Comparison of ENCODE assay signal across 9 cellular contexts in genomic region chr5:96961053-96961452, GRCh38. TPM values are rescaled to one million over a fixed set of nuclear protein-coding genes. Genes with fewer than 3 reads are reported as not detected.
DNase-seq lines count a peak whose midpoint lies in the region; ATAC-seq, FAIRE-seq and TF ChIP-seq lines count a peak whose summit lies in the region.
"Had no signal": no experiment of that assay in that cellular context is flagged by ENCODE, and none has a peak within 500 bp of the region (broad histone marks: within the 10 kb centered on the region; RNA-seq: fewer than 3 reads in every experiment).

No MANE protein-coding gene starts in this region.

- no peak overlapping the region for H3K4me3 ChIP-seq in CD8-positive, alpha-beta memory T cell (ENCODE audit: low read length)
- no peak overlapping the region for H3K4me3 ChIP-seq in gastroesophageal sphincter

- TF ChIP-seq CTCF in gastroesophageal sphincter (IDR thresholded peaks at IDR 0.05) (no peak), D721Med (IDR thresholded peaks at IDR 0.05; ENCODE audit: insufficient read depth, missing control alignments) (no peak)

- H3K36me3 ChIP-seq in CD8-positive, alpha-beta memory T cell (ENCODE audit: insufficient read depth, low read length) = no peaks in the 10 kb centered on the region
- no peaks in the 10 kb centered on the region for H3K36me3 ChIP-seq in gastroesophageal sphincter

- peak overlapping the region; percentile 65 to 93 (median 80) for H3K27ac Mint-ChIP-seq in CD8-positive, alpha-beta memory T cell
- H3K27ac Mint-ChIP-seq in activated T-helper 2 cell treated with anti-CD3 and anti-CD28 coated beads, Interferon-gamma antibody, Interleukin-2, Interleukin-4, amounts not matched to agents 10 μg/mL and 5 μg/mL and 100 μg/mL, durations not matched to agents 14 hours and 24 hours and 36 hours = peak overlapping the region; percentile 79

- 67 to 94% methylated on average over 1 of the region's 1 CpG for WGBS in gastroesophageal sphincter (ENCODE audit: low coverage in 1 of 2), 2 donors

- peaks cover 75% of the 10 kb centered on the region for H3K4me1 ChIP-seq in CD8-positive, alpha-beta memory T cell (ENCODE audit: insufficient read depth, low read length)
- H3K4me1 ChIP-seq in gastroesophageal sphincter = peaks cover 0 to 57% (median 5%) of the 10 kb centered on the region in 3 donors

- POLR2A ChIA-PET in CD8-positive, alpha-beta memory T cell (lab: Charles Lee) = interaction anchor here (0.5 to 1.4 kb wide), 5 partner anchors 25 to 153 kb away, joined by 3 to 9 read pairs (median 4); partner anchors contain the start of genes ERAP1, ERAP2 and LNPEP

- H3K4me1 Mint-ChIP-seq in CD8-positive, alpha-beta memory T cell = peaks cover 81 to 96% (median 95%) of the 10 kb centered on the region in 3 donors
- H3K4me1 Mint-ChIP-seq in activated T-helper 2 cell treated with anti-CD3 and anti-CD28 coated beads, Interferon-gamma antibody, Interleukin-2, Interleukin-4, amounts not matched to agents 10 μg/mL and 5 μg/mL and 100 μg/mL, durations not matched to agents 14 hours and 24 hours and 36 hours (ENCODE audit: low read depth) = peaks cover 73% of the 10 kb centered on the region

- FAIRE-seq in D721Med (lab: Jason Lieb, UNC) = no peak

- TF ChIP-seq EP300 in gastroesophageal sphincter (IDR thresholded peaks at IDR 0.05) = no peak

- H3K27me3 ChIP-seq in CD8-positive, alpha-beta memory T cell (ENCODE audit: insufficient read depth, low read length, poor library complexity, severe bottlenecking) = no peaks in the 10 kb centered on the region
- H3K27me3 ChIP-seq in gastroesophageal sphincter = no peaks in the 10 kb centered on the region

- ATAC-seq in GM19467 (IDR thresholded peaks at IDR 0.05; ENCODE audit: unreplicated experiment) (peak; percentile 49), HG03457 (IDR thresholded peaks at IDR 0.05; ENCODE audit: unreplicated experiment) (peak; percentile 43), gastroesophageal sphincter (no peak)

- H3K9me3 Mint-ChIP-seq in CD8-positive, alpha-beta memory T cell = no peaks in the 10 kb centered on the region
- peaks cover 2% of the 10 kb centered on the region for H3K9me3 Mint-ChIP-seq in activated T-helper 2 cell treated with anti-CD3 and anti-CD28 coated beads, Interferon-gamma antibody, Interleukin-2, Interleukin-4, amounts not matched to agents 10 μg/mL and 5 μg/mL and 100 μg/mL, durations not matched to agents 14 hours and 24 hours and 36 hours

- peak overlapping the region; percentile 12 to 66 (median 55) for H3K4me3 Mint-ChIP-seq in CD8-positive, alpha-beta memory T cell
- H3K4me3 Mint-ChIP-seq in activated T-helper 2 cell treated with anti-CD3 and anti-CD28 coated beads, Interferon-gamma antibody, Interleukin-2, Interleukin-4, amounts not matched to agents 10 μg/mL and 5 μg/mL and 100 μg/mL, durations not matched to agents 14 hours and 24 hours and 36 hours (ENCODE audit: low read depth) = no peak overlapping the region

- no peak for TF ChIP-seq POLR2A in gastroesophageal sphincter (IDR thresholded peaks at IDR 0.05)

- H3K27ac ChIP-seq in CD8-positive, alpha-beta memory T cell (ENCODE audit: low read depth, low read length) = no peak overlapping the region
- H3K27ac ChIP-seq in gastroesophageal sphincter = no peak overlapping the region
- H3K27ac ChIP-seq: epithelial cell of prostate had no signal

- DNase-seq in CD8-positive, alpha-beta memory T cell = peak in 2 of 5 donors; percentile 65 to 80
- no peak for DNase-seq in activated T-helper 2 cell treated with anti-CD3 and anti-CD28 coated beads, Interferon-gamma antibody, Interleukin-2, Interleukin-4, amounts not matched to agents 10 μg/mL and 5 μg/mL and 100 μg/mL, durations not matched to agents 14 hours and 24 hours and 36 hours (ENCODE audit: low spot score)
- DNase-seq in NCI-H345 (lab: John Stamatoyannopoulos, UW) = no peak
- no peak for DNase-seq in D721Med (ENCODE audit: insufficient read length, low spot score)
- no peak for DNase-seq in D341Med (ENCODE audit: low spot score)

- CTCF ChIA-PET in CD8-positive, alpha-beta memory T cell (lab: Charles Lee) = interaction anchor here (0.9 to 1.2 kb wide), 3 partner anchors 11 to 153 kb away, joined by 3 read pairs; partner anchors contain the start of gene ERAP1

- no peaks in the 10 kb centered on the region for H3K9me3 ChIP-seq in CD8-positive, alpha-beta memory T cell (ENCODE audit: low read length)
- no peaks in the 10 kb centered on the region for H3K9me3 ChIP-seq in gastroesophageal sphincter

- intact Hi-C loops in activated T-helper 2 cell treated with anti-CD3 and anti-CD28 coated beads, Interferon-gamma antibody, Interleukin-2, Interleukin-4, amounts not matched to agents 10 μg/mL and 5 μg/mL and 100 μg/mL, durations not matched to agents 14 hours and 24 hours and 36 hours (cut with micrococcal nuclease) = loop anchor here (1.0 to 5.0 kb wide), 2 partner anchors 26 to 154 kb away; partner anchors contain the start of gene ERAP1

- H3K27me3 Mint-ChIP-seq in CD8-positive, alpha-beta memory T cell = no peaks in the 10 kb centered on the region
- no peaks in the 10 kb centered on the region for H3K27me3 Mint-ChIP-seq in activated T-helper 2 cell treated with anti-CD3 and anti-CD28 coated beads, Interferon-gamma antibody, Interleukin-2, Interleukin-4, amounts not matched to agents 10 μg/mL and 5 μg/mL and 100 μg/mL, durations not matched to agents 14 hours and 24 hours and 36 hours (ENCODE audit: low read depth)

- H3K36me3 Mint-ChIP-seq in CD8-positive, alpha-beta memory T cell = peaks cover 0 to 6% (median 0%) of the 10 kb centered on the region in 3 donors
- peaks cover 41% of the 10 kb centered on the region for H3K36me3 Mint-ChIP-seq in activated T-helper 2 cell treated with anti-CD3 and anti-CD28 coated beads, Interferon-gamma antibody, Interleukin-2, Interleukin-4, amounts not matched to agents 10 μg/mL and 5 μg/mL and 100 μg/mL, durations not matched to agents 14 hours and 24 hours and 36 hours (ENCODE audit: low read depth)

RNA-seq across cellular contexts. Expression of gene LNPEP, which starts 25.2 kb away (rescaled TPM):
- 10 to 100 TPM; 37.6 to 40.5 TPM for total RNA-seq in CD8-positive, alpha-beta memory T cell
- 40.1 TPM for polyA plus RNA-seq in CD8-positive, alpha-beta memory T cell
- total RNA-seq in activated T-helper 2 cell treated with anti-CD3 and anti-CD28 coated beads, Interferon-gamma antibody, Interleukin-2, Interleukin-4, amounts not matched to agents 10 μg/mL and 5 μg/mL and 100 μg/mL, durations not matched to agents 14 hours and 24 hours and 36 hours = 37.5 and 37.9 TPM in 2 replicates
- total RNA-seq in gastroesophageal sphincter = 100 to 1,000 TPM in 1 of 4 donors, 10 to 100 TPM in 3; 64.8 to 111 (median 80.5) TPM
